8 cellular contexts compared by ENCODE assay signal in genomic region chr15:39782441-39783138, GRCh38. TPM values are rescaled to one million over a fixed set of nuclear protein-coding genes. Genes with fewer than 3 reads are reported as not detected.
DNase-seq lines count a peak whose midpoint lies in the region; ATAC-seq and TF ChIP-seq lines count a peak whose summit lies in the region.

Gene FSIP1, minus strand, starts transcription at chr15:39782841. Its CDS starts 6,317 bp downstream, at chr15:39776524.

- H3K4me2 ChIP-seq in OCI-LY1 (ENCODE audit: low read length): peak within 1 kb of the TSS; percentile 90

- no peak within 1 kb of the TSS for H3K27ac ChIP-seq in OCI-LY1 (ENCODE audit: low read depth, low read length, poor library complexity, severe bottlenecking)

- no peaks in the 10 kb centered on the region for H3K36me3 ChIP-seq in OCI-LY1 (ENCODE audit: insufficient read depth, low read length)
- H3K36me3 ChIP-seq in mucosa of descending colon (ENCODE audit: low read depth): no peaks in the 10 kb centered on the region

- H4K20me1 ChIP-seq in OCI-LY1 (ENCODE audit: insufficient read depth, low read length): no peaks in the 10 kb centered on the region

- ATAC-seq in GM21526 (IDR thresholded peaks at IDR 0.05; ENCODE audit: low FRiP score, unreplicated experiment): peak; percentile 95
- peak; percentile 99 for ATAC-seq in mucosa of descending colon

- peak within 1 kb of the TSS; percentile 72 for H3K9ac ChIP-seq in OCI-LY1 (ENCODE audit: low read length)

- H3K4me1 ChIP-seq in OCI-LY1 (ENCODE audit: insufficient read depth, low read length, severe bottlenecking) (peaks cover 31% of the 10 kb centered on the region), mucosa of descending colon (ENCODE audit: low read depth) (peaks cover 5% of the 10 kb centered on the region)

- peak within 1 kb of the TSS; percentile 95 for H2AFZ ChIP-seq in OCI-LY1 (ENCODE audit: low read length)

- peaks cover 8% of the 10 kb centered on the region for H3K9me3 ChIP-seq in OCI-LY1 (ENCODE audit: low read length)
- H3K9me3 ChIP-seq in mucosa of descending colon: no peaks in the 10 kb centered on the region

- no peaks in the 10 kb centered on the region for H3F3A ChIP-seq in OCI-LY1 (ENCODE audit: insufficient read depth, low read length)

- no peak for TF ChIP-seq CTCF in OCI-LY1 (IDR thresholded peaks at IDR 0.05; ENCODE audit: low read length)
- no peak for TF ChIP-seq CTCF in epithelial cell of esophagus (IDR thresholded peaks at IDR 0.05; ENCODE audit: insufficient read depth, low read depth, low read length, missing control alignments)
- TF ChIP-seq CTCF in mucosa of descending colon (IDR thresholded peaks at IDR 0.05): no peak

- peak within 1 kb of the TSS; percentile 71 for H3K4me3 ChIP-seq in OCI-LY1 (ENCODE audit: low read depth, low read length, poor library complexity, severe bottlenecking)
- peak within 1 kb of the TSS; percentile 92 for H3K4me3 ChIP-seq in epithelial cell of esophagus (ENCODE audit: low read length)
- H3K4me3 ChIP-seq in mucosa of descending colon: peak within 1 kb of the TSS; percentile 50

- intact Hi-C loops in mucosa of descending colon (cut with DNase I, micrococcal nuclease): no loop called here

- H3K9me2 ChIP-seq in OCI-LY1 (ENCODE audit: low read depth, low read length): no peaks in the 10 kb centered on the region

- no peaks in the 10 kb centered on the region for H3K79me2 ChIP-seq in OCI-LY1 (ENCODE audit: insufficient read depth, low read length)

- DNase-seq in DMS 273 (lab: John Stamatoyannopoulos, UW; ENCODE audit: unreplicated experiment): peak; percentile 97
- DNase-seq in HuH-7 (ENCODE audit: low spot score): peak; percentile 83
- DNase-seq in activated T-cell treated with anti-CD3 and anti-CD28 coated beads for 24 hours (ENCODE audit: low read depth): peak; percentile 92
- DNase-seq in epithelial cell of esophagus (ENCODE audit: low read depth): peak; percentile 97
- peak; percentile 98 to 99 (median 98) for DNase-seq in mucosa of descending colon
- DNase-seq in stimulated activated CD8-positive, alpha-beta memory T cell treated with anti-CD3 and anti-CD28 coated beads, Interleukin-4, amount 100 ng/mL, for 1 hour (ENCODE audit: low read depth in 2 of 2, low spot score in 1 of 2): peak; percentile 88 to 91

- no peaks in the 10 kb centered on the region for H3K27me3 ChIP-seq in OCI-LY1 (ENCODE audit: insufficient read depth, low read length)

RNA-seq across cellular contexts. Expression of gene FSIP1, which starts in this region (rescaled TPM):
- 10 to 100 TPM in 1 of 3 donors, 1 to 10 TPM in 2; 4.1 to 12.1 (median 5.1) TPM for total RNA-seq in mucosa of descending colon
